ENCODE assay signal across 1 cellular context in genomic region chr22:29330753-29331152, GRCh38.
TF ChIP-seq lines count a peak whose summit lies in the region.

No MANE protein-coding gene starts in this region.

TF ChIP-seq in H1, 55 proteins besides CTCF, POLR2A, EP300 and RAD21:
- TF ChIP-seq KDM4A (IDR thresholded peaks at IDR 0.05; ENCODE audit: low read depth, low read length, severe bottlenecking) (no peak), CTBP2 (IDR thresholded peaks at IDR 0.05; ENCODE audit: borderline replicate concordance, insufficient read depth, insufficient read length, low read length) (no peak), ATF3 (IDR thresholded peaks at IDR 0.05; ENCODE audit: insufficient read depth, low read depth, low read length) (no peak), SUZ12 (IDR thresholded peaks at IDR 0.05; ENCODE audit: low read length) (no peak), GTF2F1 (IDR thresholded peaks at IDR 0.05; ENCODE audit: borderline replicate concordance, low read depth, low read length) (no peak), TAF7 (optimal IDR thresholded peaks at IDR 0.05; ENCODE audit: borderline replicate concordance, low read depth, low read length) (no peak), SP1 (IDR thresholded peaks at IDR 0.05; ENCODE audit: low read depth, low read length) (no peak), JUN (IDR thresholded peaks at IDR 0.05; ENCODE audit: low read depth, low read length) (no peak), TEAD4 (IDR thresholded peaks at IDR 0.05; ENCODE audit: low read depth, low read length) (no peak), HDAC6 (IDR thresholded peaks at IDR 0.05; ENCODE audit: low read depth, low read length) (no peak), RFX5 (IDR thresholded peaks at IDR 0.05; ENCODE audit: borderline replicate concordance, low read depth, low read length) (no peak), CEBPB (IDR thresholded peaks at IDR 0.05; ENCODE audit: low read depth, low read length) (no peak), KDM5A (IDR thresholded peaks at IDR 0.05; ENCODE audit: low read length) (no peak), TCF12 (IDR thresholded peaks at IDR 0.05; ENCODE audit: low read depth, low read length) (no peak), RXRA (IDR thresholded peaks at IDR 0.05; ENCODE audit: insufficient read depth, low read depth, low read length) (no peak), CREB1 (IDR thresholded peaks at IDR 0.05) (no peak), RNF2 (IDR thresholded peaks at IDR 0.05; ENCODE audit: borderline replicate concordance, low read depth, low read length, missing control alignments, poor library complexity, severe bottlenecking) (no peak), JUND (IDR thresholded peaks at IDR 0.05; ENCODE audit: low read length) (no peak), POLR2AphosphoS5 (IDR thresholded peaks at IDR 0.05; ENCODE audit: low read depth, low read length) (no peak)
